In the genomic region with DNA sequence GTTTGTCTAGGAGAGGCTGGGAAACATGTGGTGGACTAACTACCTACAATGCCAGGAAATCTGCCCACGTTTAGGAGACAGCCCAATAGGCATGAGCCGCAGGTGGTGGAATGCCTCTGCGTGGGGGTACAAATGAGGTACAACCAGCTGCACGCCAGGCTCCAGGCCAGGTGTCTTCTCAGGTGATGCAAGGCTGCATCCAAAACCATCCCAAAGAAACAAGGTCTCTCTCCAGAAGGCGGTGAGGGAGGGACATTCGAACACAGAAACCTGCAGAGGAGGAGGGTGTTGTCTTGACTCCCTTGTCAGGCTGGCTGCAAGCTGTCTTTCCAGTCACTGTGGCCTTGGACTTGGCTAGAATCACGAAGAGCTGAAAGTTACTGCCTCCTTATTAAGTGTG, we compare ENCODE assay signal across 17 cellular contexts. TPM values are rescaled to one million over a fixed set of nuclear protein-coding genes. Genes with fewer than 3 reads are reported as not detected.
DNase-seq lines count a peak whose midpoint lies in the region; ATAC-seq and TF ChIP-seq lines count a peak whose summit lies in the region.
"Had no signal": no experiment of that assay in that cellular context is flagged by ENCODE, and none has a peak within 500 bp of the region (broad histone marks: within the 10 kb centered on the region; RNA-seq: fewer than 3 reads in every experiment).

No MANE protein-coding gene starts in this region.

- no peak overlapping the region for H3K4me3 Mint-ChIP-seq in WTC11
- H3K4me3 Mint-ChIP-seq: HFFc6 had no signal

- DNase-seq in heart left ventricle: no peak
- DNase-seq in right atrium auricular region (ENCODE audit: low spot score): no peak
- DNase-seq in WTC11 (ENCODE audit: low spot score): no peak
- DNase-seq in epithelial cell of esophagus (ENCODE audit: low read depth): peak; percentile 50
- DNase-seq in gastrocnemius medialis: no peak
- DNase-seq in stimulated activated CD4-positive, alpha-beta T cell treated with anti-CD3 and anti-CD28 coated beads, Interleukin-12 subunit alpha, Interleukin-12 subunit beta, amount 100 ng/mL, for 4 hours: no peak
- DNase-seq: DMS79 treated with DMSO at 0.1 percent for 48 hours, GOT3, HFFc6, IMR-90, NCI-H1417, NCI-H1930, NCI-H774, PC-9 had no signal

- H3K36me3 ChIP-seq in heart left ventricle: no peaks in the 10 kb centered on the region
- H3K36me3 ChIP-seq in right atrium auricular region: no peaks in the 10 kb centered on the region
- no peaks in the 10 kb centered on the region for H3K36me3 ChIP-seq in gastrocnemius medialis

- TF ChIP-seq POLR2A in heart left ventricle (IDR thresholded peaks at IDR 0.05): no peak
- TF ChIP-seq POLR2A in gastrocnemius medialis (IDR thresholded peaks at IDR 0.05): no peak

- H3K9me3 Mint-ChIP-seq in WTC11: peaks cover 5% of the 10 kb centered on the region; the same call in 1 of the 2 replicates
- H3K9me3 Mint-ChIP-seq: HFFc6 had no signal

- peak overlapping the region; percentile 21; the same call in 1 of the 2 replicates for H3K27ac Mint-ChIP-seq in WTC11
- H3K27ac Mint-ChIP-seq: HFFc6 had no signal

- peak in 2 of 4 donors; percentile 26 to 31 for ATAC-seq in heart left ventricle
- ATAC-seq in WTC11: no peak
- no peak for ATAC-seq in gastrocnemius medialis
- ATAC-seq in HG02798 (IDR thresholded peaks at IDR 0.05; ENCODE audit: poor library complexity, unreplicated experiment): no peak
- no peak for ATAC-seq in GM21526 (IDR thresholded peaks at IDR 0.05; ENCODE audit: low FRiP score, unreplicated experiment)

- H3K4me1 Mint-ChIP-seq in WTC11: peaks cover 5% of the 10 kb centered on the region

- TF ChIP-seq CTCF in heart left ventricle (IDR thresholded peaks at IDR 0.05): no peak
- no peak for TF ChIP-seq CTCF in right atrium auricular region (IDR thresholded peaks at IDR 0.05)
- TF ChIP-seq CTCF in WTC11 (IDR thresholded peaks at IDR 0.05): no peak
- no peak for TF ChIP-seq CTCF in epithelial cell of esophagus (IDR thresholded peaks at IDR 0.05; ENCODE audit: insufficient read depth, low read depth, low read length, missing control alignments)
- no peak for TF ChIP-seq CTCF in gastrocnemius medialis (IDR thresholded peaks at IDR 0.05 in 4 of 5, conservative IDR thresholded peaks at IDR 0.05 in 1 of 5)

- H3K27me3 ChIP-seq in heart left ventricle (no peaks in the 10 kb centered on the region), right atrium auricular region (no peaks in the 10 kb centered on the region), gastrocnemius medialis (no peaks in the 10 kb centered on the region)
- H3K27me3 ChIP-seq: BLaER1 had no signal

- WGBS in heart left ventricle, 4 donors: 69 to 80% (median 70%) methylated on average over 4 to 7 of the region's 7 CpGs

- H3K36me3 Mint-ChIP-seq in WTC11: no peaks in the 10 kb centered on the region

- in situ Hi-C loops in gastrocnemius medialis (cut with MboI; ENCODE audit: low sequenced_read_pairs in 4 of 4): loop anchor here in 3 of 4 donors (10.0 to 25.0 kb wide), 2 partner anchors 105 to 123 kb away; no protein-coding TSS in a partner anchor

- H3K4me3 ChIP-seq in heart left ventricle: no peak overlapping the region
- no peak overlapping the region for H3K4me3 ChIP-seq in right atrium auricular region
- H3K4me3 ChIP-seq in epithelial cell of esophagus (ENCODE audit: low read length): no peak overlapping the region
- no peak overlapping the region for H3K4me3 ChIP-seq in gastrocnemius medialis
- H3K4me3 ChIP-seq: BLaER1, PC-9 had no signal

- CTCF ChIA-PET in WTC11 (lab: Charles Lee): interaction anchor here (1.2 to 1.4 kb wide), 2 partner anchors 13 to 144 kb away, joined by 3 to 4 read pairs; no protein-coding TSS in a partner anchor

- peaks cover 0 to 75% (median 42%) of the 10 kb centered on the region in 12 donors for H3K4me1 ChIP-seq in heart left ventricle
- H3K4me1 ChIP-seq in right atrium auricular region: peaks cover 0 to 50% of the 10 kb centered on the region in 2 donors
- peaks cover 44 to 45% of the 10 kb centered on the region in 2 donors for H3K4me1 ChIP-seq in gastrocnemius medialis
- H3K4me1 ChIP-seq: BLaER1 had no signal

- intact Hi-C loops in heart left ventricle (cut with DNase I) (loop anchor here in 3 of 10 donors (5.0 to 10.0 kb wide), 3 partner anchors 48 to 588 kb away; no protein-coding TSS in a partner anchor), gastrocnemius medialis (cut with DNase I; ENCODE audit: low total_unique reads) (no loop called here)

- H3K9me3 ChIP-seq in heart left ventricle (no peaks in the 10 kb centered on the region), right atrium auricular region (no peaks in the 10 kb centered on the region), gastrocnemius medialis (no peaks in the 10 kb centered on the region)
- H3K9me3 ChIP-seq: BLaER1 had no signal

- POLR2A ChIA-PET in WTC11 (lab: Charles Lee): no interaction called here

- no peaks in the 10 kb centered on the region for H3K27me3 Mint-ChIP-seq in WTC11 (ENCODE audit: low read depth)

- H3K27ac ChIP-seq in heart left ventricle: peak overlapping the region in 7 of 12 donors; percentile 3 to 77 (median 54)
- no peak overlapping the region for H3K27ac ChIP-seq in right atrium auricular region
- peak overlapping the region; percentile 27 to 73 (median 54) for H3K27ac ChIP-seq in gastrocnemius medialis
- H3K27ac ChIP-seq: BLaER1, PC-9 had no signal

TF ChIP-seq in WTC11, 78 proteins besides CTCF, POLR2A, EP300 and RAD21 (continues in another document):
- TF ChIP-seq ATF2 (CRISPR knock-in tag; IDR thresholded peaks at IDR 0.05; ENCODE audit: borderline replicate concordance, low read depth) (no peak), ELF4 (CRISPR knock-in tag; IDR thresholded peaks at IDR 0.05; ENCODE audit: low read depth) (no peak), IRF2 (CRISPR knock-in tag; IDR thresholded peaks at IDR 0.05; ENCODE audit: borderline replicate concordance, low read depth) (no peak), JUN (CRISPR knock-in tag; IDR thresholded peaks at IDR 0.05) (no peak), KAT7 (CRISPR knock-in tag; IDR thresholded peaks at IDR 0.05; ENCODE audit: borderline replicate concordance) (no peak), CREB1 (CRISPR knock-in tag; IDR thresholded peaks at IDR 0.05) (no peak), ZNF138 (CRISPR knock-in tag; conservative IDR thresholded peaks at IDR 0.05) (no peak), NFE2L1 (CRISPR knock-in tag; IDR thresholded peaks at IDR 0.05) (no peak), TEAD4 (CRISPR knock-in tag; IDR thresholded peaks at IDR 0.05) (no peak), SMAD3 (CRISPR knock-in tag; IDR thresholded peaks at IDR 0.05; ENCODE audit: borderline replicate concordance) (no peak), ZNF263 (CRISPR knock-in tag; IDR thresholded peaks at IDR 0.05; ENCODE audit: low read depth) (no peak), HMGA2 (CRISPR knock-in tag; IDR thresholded peaks at IDR 0.05) (no peak)
- TF ChIP-seq, protein P1, sequence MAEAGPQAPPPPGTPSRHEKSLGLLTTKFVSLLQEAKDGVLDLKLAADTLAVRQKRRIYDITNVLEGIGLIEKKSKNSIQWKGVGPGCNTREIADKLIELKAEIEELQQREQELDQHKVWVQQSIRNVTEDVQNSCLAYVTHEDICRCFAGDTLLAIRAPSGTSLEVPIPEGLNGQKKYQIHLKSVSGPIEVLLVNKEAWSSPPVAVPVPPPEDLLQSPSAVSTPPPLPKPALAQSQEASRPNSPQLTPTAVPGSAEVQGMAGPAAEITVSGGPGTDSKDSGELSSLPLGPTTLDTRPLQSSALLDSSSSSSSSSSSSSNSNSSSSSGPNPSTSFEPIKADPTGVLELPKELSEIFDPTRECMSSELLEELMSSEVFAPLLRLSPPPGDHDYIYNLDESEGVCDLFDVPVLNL (CRISPR knock-in tag; IDR thresholded peaks at IDR 0.05; ENCODE audit: borderline replicate concordance, low read depth): no peak
- TF ChIP-seq, protein P2, sequence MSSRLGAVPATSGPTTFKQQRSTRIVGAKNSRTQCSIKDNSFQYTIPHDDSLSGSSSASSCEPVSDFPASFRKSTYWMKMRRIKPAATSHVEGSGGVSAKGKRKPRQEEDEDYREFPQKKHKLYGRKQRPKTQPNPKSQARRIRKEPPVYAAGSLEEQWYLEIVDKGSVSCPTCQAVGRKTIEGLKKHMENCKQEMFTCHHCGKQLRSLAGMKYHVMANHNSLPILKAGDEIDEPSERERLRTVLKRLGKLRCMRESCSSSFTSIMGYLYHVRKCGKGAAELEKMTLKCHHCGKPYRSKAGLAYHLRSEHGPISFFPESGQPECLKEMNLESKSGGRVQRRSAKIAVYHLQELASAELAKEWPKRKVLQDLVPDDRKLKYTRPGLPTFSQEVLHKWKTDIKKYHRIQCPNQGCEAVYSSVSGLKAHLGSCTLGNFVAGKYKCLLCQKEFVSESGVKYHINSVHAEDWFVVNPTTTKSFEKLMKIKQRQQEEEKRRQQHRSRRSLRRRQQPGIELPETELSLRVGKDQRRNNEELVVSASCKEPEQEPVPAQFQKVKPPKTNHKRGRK (CRISPR knock-in tag; IDR thresholded peaks at IDR 0.05; ENCODE audit: borderline replicate concordance): no peak
- TF ChIP-seq, protein P3, sequence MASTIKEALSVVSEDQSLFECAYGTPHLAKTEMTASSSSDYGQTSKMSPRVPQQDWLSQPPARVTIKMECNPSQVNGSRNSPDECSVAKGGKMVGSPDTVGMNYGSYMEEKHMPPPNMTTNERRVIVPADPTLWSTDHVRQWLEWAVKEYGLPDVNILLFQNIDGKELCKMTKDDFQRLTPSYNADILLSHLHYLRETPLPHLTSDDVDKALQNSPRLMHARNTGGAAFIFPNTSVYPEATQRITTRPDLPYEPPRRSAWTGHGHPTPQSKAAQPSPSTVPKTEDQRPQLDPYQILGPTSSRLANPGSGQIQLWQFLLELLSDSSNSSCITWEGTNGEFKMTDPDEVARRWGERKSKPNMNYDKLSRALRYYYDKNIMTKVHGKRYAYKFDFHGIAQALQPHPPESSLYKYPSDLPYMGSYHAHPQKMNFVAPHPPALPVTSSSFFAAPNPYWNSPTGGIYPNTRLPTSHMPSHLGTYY (CRISPR knock-in tag; IDR thresholded peaks at IDR 0.05): no peak

RNA-seq across cellular contexts. Expression of gene ANKH, which starts 11.6 kb away (rescaled TPM):
- total RNA-seq in heart left ventricle: 100 to 1,000 TPM in 8 of 9 donors, 10 to 100 TPM in 1; 87.1 to 260 (median 177) TPM
- polyA plus RNA-seq in heart left ventricle: 10 to 100 TPM; 54.1 to 59.7 TPM
- total RNA-seq in right atrium auricular region: 10 to 100 TPM; 52.3 to 80.4 TPM
- 16.9 to 19.6 TPM (median 18.6 TPM) in 3 replicates for total RNA-seq in WTC11 (2021)
- total RNA-seq in gastrocnemius medialis: 10 to 100 TPM; 33.5 to 52.1 (median 36.0) TPM

Comparison
In these comparisons a context has a peak if more than half of its experiments do, and no peak if none do; other contexts are left out.
1. H3K27ac ChIP-seq: peak in heart left ventricle (7 of 12) and gastrocnemius medialis (4 of 4); none in right atrium auricular region (0 of 2).